Comparison of ENCODE assay signal across 8 cellular contexts in the genomic region with DNA sequence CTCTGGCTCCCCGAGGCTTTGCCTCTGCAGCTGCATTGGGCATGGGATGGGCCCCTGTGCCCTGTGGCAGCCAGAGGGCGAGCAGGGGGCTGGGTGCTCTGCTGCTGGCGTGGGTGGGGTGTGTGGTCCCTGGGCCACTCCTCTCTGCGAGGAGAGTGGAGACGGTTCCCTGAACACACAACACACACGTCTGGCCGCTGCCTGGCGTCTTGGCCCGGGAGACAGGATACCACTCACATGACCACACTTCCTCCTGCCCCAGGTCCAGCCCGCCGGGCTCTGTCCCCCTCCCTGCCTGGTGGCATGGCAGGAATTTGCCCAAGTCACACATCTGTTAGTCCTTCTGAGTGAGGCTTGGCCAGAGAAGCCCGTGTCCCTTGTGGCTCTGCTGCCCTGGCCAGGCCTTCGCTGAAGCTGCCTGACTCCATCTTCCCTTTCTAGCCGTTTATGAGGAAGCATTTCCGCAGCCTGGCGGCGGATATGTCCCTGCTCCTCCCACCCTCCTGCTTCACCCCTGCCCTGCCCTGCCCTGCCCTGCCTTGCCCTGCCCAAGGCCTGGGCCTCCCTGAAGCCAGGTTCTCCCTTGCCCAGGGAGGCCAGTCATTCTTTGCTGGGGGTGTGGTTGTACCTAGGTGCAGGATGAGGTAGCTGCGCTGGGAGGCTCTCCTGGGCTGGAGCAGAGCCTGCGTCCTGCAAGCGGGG. TPM values are rescaled to one million over a fixed set of nuclear protein-coding genes. Genes with fewer than 3 reads are reported as not detected.
DNase-seq lines count a peak whose midpoint lies in the region; ATAC-seq and TF ChIP-seq lines count a peak whose summit lies in the region.

No MANE protein-coding gene starts in this region.

- peak overlapping the region; percentile 97 for H3K9ac ChIP-seq in smooth muscle cell (ENCODE audit: low read depth)

- POLR2A ChIA-PET in AG04449 (lab: Yijun Ruan, JAX), result interaction anchor here (0.6 kb wide), 1 partner anchor 63 kb away, joined by 3 read pairs; no protein-coding TSS in a partner anchor

- H3K36me3 ChIP-seq in breast epithelium (no peaks in the 10 kb centered on the region), smooth muscle cell (ENCODE audit: low read depth) (no peaks in the 10 kb centered on the region)

- DNase-seq in AG04449 (ENCODE audit: low read depth, low spot score) (peak; percentile 46), HT-29 (ENCODE audit: low spot score) (peak; percentile 95), breast epithelium (ENCODE audit: low spot score in 2 of 2) (peak in 1 of 2 donors; percentile 59), kidney tubule cell (ENCODE audit: low spot score) (peak; percentile 96), smooth muscle cell (lab: John Stamatoyannopoulos, UW; ENCODE audit: unreplicated experiment) (peak; percentile 22), NCI-H2171 treated with DMSO at 0.1 percent for 48 hours (lab: John Stamatoyannopoulos, UW) (no peak)
- no peak for DNase-seq in stimulated activated naive CD4-positive, alpha-beta T cell treated with Interleukin-2 at 50 U/mL for 16 hours (lab: John Stamatoyannopoulos, UW)

- TF ChIP-seq CTCF in AG04449 (IDR thresholded peaks at IDR 0.05; ENCODE audit: insufficient read depth, low read length, missing control alignments), result no peak
- no peak for TF ChIP-seq CTCF in breast epithelium (IDR thresholded peaks at IDR 0.05)
- TF ChIP-seq CTCF in smooth muscle cell (IDR thresholded peaks at IDR 0.05; ENCODE audit: borderline replicate concordance, insufficient read depth, poor library complexity, severe bottlenecking), result no peak

- intact Hi-C loops in breast epithelium (cut with DNase I; ENCODE audit: low total_unique reads), result no loop called here

- peak overlapping the region; percentile 83 for H3K4me3 ChIP-seq in AG04449 (ENCODE audit: low read depth, low read length)
- peak overlapping the region; percentile 91 to 100 (median 99) for H3K4me3 ChIP-seq in breast epithelium
- H3K4me3 ChIP-seq in smooth muscle cell, result peak overlapping the region; percentile 96

- WGBS in smooth muscle cell (ENCODE audit: low lambda C conversion rate), result 45% methylated on average over 14 of the region's 20 CpGs

- H2AFZ ChIP-seq in smooth muscle cell (ENCODE audit: low read depth), result no peak overlapping the region

- peak overlapping the region; percentile 100 for H3K4me2 ChIP-seq in smooth muscle cell

- peaks cover 75% of the 10 kb centered on the region for H3K79me2 ChIP-seq in smooth muscle cell (ENCODE audit: low read depth)

- H3K9me3 ChIP-seq in breast epithelium (no peaks in the 10 kb centered on the region), smooth muscle cell (replicated peaks; ENCODE audit: low read depth) (no peaks in the 10 kb centered on the region)

- TF ChIP-seq POLR2A in breast epithelium (IDR thresholded peaks at IDR 0.05), result no peak

- peaks cover 4% of the 10 kb centered on the region for H3F3A ChIP-seq in smooth muscle cell (ENCODE audit: low read depth)

- H3K27ac ChIP-seq in breast epithelium, result peak overlapping the region; percentile 95 to 99
- peak overlapping the region; percentile 81 for H3K27ac ChIP-seq in smooth muscle cell (ENCODE audit: low read depth)

- peaks cover 74% of the 10 kb centered on the region for H4K20me1 ChIP-seq in smooth muscle cell (ENCODE audit: low read depth)

- ATAC-seq in HG02884 (IDR thresholded peaks at IDR 0.05; ENCODE audit: unreplicated experiment), result no peak

- H3K4me1 ChIP-seq in breast epithelium, result peaks cover 18 to 38% of the 10 kb centered on the region in 2 donors
- H3K4me1 ChIP-seq in smooth muscle cell (ENCODE audit: low read depth), result peaks cover 53% of the 10 kb centered on the region

- CTCF ChIA-PET in AG04449 (lab: Yijun Ruan, JAX), result interaction anchor here (1.2 to 4.2 kb wide), 5 partner anchors 10 to 134 kb away, joined by 3 to 18 read pairs (median 4); a partner anchor contains a TSS

- H3K27me3 ChIP-seq in breast epithelium (no peaks in the 10 kb centered on the region), smooth muscle cell (ENCODE audit: low read depth) (no peaks in the 10 kb centered on the region)

RNA-seq across cellular contexts. Expression of a gene that starts 3.0 kb away (rescaled TPM):
- 206 and 239 TPM in 2 replicates for total RNA-seq in HT-29 (2014; rRNA removed; shearing (Covaris generic))
- total RNA-seq in breast epithelium, result 10 to 100 TPM; 38.8 to 85.5 (median 56.4) TPM
- 58.4 and 70.1 TPM in 2 replicates for total RNA-seq in smooth muscle cell
- polyA plus RNA-seq in smooth muscle cell, result 83.0 and 84.9 TPM in 2 replicates

RNA-seq across cellular contexts. Expression of a gene that starts 32.5 kb away (rescaled TPM):
- total RNA-seq in HT-29 (2014; rRNA removed; shearing (Covaris generic)), result 36.2 and 47.6 TPM in 2 replicates
- total RNA-seq in breast epithelium, result 10 to 100 TPM; 14.7 to 29.7 (median 28.8) TPM
- 27.7 and 33.1 TPM in 2 replicates for total RNA-seq in smooth muscle cell
- 8.9 and 15.3 TPM in 2 replicates for polyA plus RNA-seq in smooth muscle cell

Comparison
In these comparisons a context has a peak if more than half of its experiments do, and no peak if none do; other contexts are left out.
1. DNase-seq: peak in AG04449 (single experiment), HT-29 (single experiment), kidney tubule cell (single experiment) and smooth muscle cell (single experiment); none in stimulated activated naive CD4-positive, alpha-beta T cell treated with Interleukin-2 at 50 U/mL for 16 hours (single experiment) and NCI-H2171 treated with DMSO at 0.1 percent for 48 hours (single experiment).
2. Peak in every context shown above with its lines, with median percentiles within 50 percentile points of each other: H3K4me3 ChIP-seq.